14 cellular contexts compared by ENCODE assay signal in genomic region chr22:30878516-30879365, GRCh38.
DNase-seq lines count a peak whose midpoint lies in the region; FAIRE-seq and TF ChIP-seq lines count a peak whose summit lies in the region.
"Had no signal": no experiment of that assay in that cellular context is flagged by ENCODE, and none has a peak within 500 bp of the region (broad histone marks: within the 10 kb centered on the region; RNA-seq: fewer than 3 reads in every experiment).

No MANE protein-coding gene starts in this region.

- no peaks in the 10 kb centered on the region for H3K79me2 ChIP-seq in H1 (ENCODE audit: control insufficient read depth in 1 of 2, insufficient read depth in 2 of 2, low read length in 2 of 2)

- peak overlapping the region in 10 of 11 experiments; percentile 3 to 98 (median 78); a peak in 19 of 22 replicates for H3K4me2 ChIP-seq in BLaER1 treated with 17β-estradiol and CSF1 and Interleukin-3, amounts not matched to agents 10 nM and 100 nM
- H3K4me2 ChIP-seq in H1 (ENCODE audit: insufficient read depth in 1 of 2, low read depth in 2 of 2, low read length in 2 of 2) (no peak overlapping the region), mesenchymal stem cell (ENCODE audit: low read length, poor library complexity, severe bottlenecking) (no peak overlapping the region)

- H3K4ac ChIP-seq in H1 (replicated peaks; ENCODE audit: insufficient read length, low read depth, low read length), result no peak overlapping the region
- no peak overlapping the region for H3K4ac ChIP-seq in mesenchymal stem cell (ENCODE audit: low read depth in 1 of 2, low read length in 2 of 2)

- H3K4me3 Mint-ChIP-seq in osteocyte (ENCODE audit: unreplicated experiment), result no peak overlapping the region
- H3K4me3 Mint-ChIP-seq: activated naive CD8-positive, alpha-beta T cell treated with anti-CD3 and anti-CD28 coated beads, Interleukin-2, amount 10 ng/mL, durations not matched to agents 7 days and 5 days; activated T-cell treated with anti-CD3 and anti-CD28 coated beads, Interleukin-2, amount 50 U/mL, for 4 hours; nephron progenitor cell had no signal

- H3K79me1 ChIP-seq in H1 (ENCODE audit: low read depth, low read length) (no peaks in the 10 kb centered on the region), mesenchymal stem cell (replicated peaks; ENCODE audit: low read length, poor library complexity, severe bottlenecking) (no peaks in the 10 kb centered on the region)

- peak overlapping the region in 5 of 11 experiments; percentile 20 to 59 (median 42); a peak in 5 of 22 replicates for H3K9ac ChIP-seq in BLaER1 treated with 17β-estradiol and CSF1 and Interleukin-3, amounts not matched to agents 10 nM and 100 nM
- H3K9ac ChIP-seq in H1 (replicated peaks in 1 of 4; ENCODE audit: extremely low read depth in 1 of 4, low read depth in 3 of 4, low read length in 3 of 4) (no peak overlapping the region), mesenchymal stem cell (ENCODE audit: low read length) (no peak overlapping the region)

- no peaks in the 10 kb centered on the region for H3K36me3 ChIP-seq in BLaER1 treated with 17β-estradiol and CSF1 and Interleukin-3, amounts not matched to agents 10 nM and 100 nM
- H3K36me3 ChIP-seq in H1 (ENCODE audit: control insufficient read depth in 2 of 4, insufficient read depth in 4 of 4, low read length in 3 of 4) (no peaks in the 10 kb centered on the region), mesenchymal stem cell (ENCODE audit: control insufficient read depth in 1 of 2, insufficient read depth in 2 of 2, low read depth in 1 of 2, low read length in 2 of 2) (no peaks in the 10 kb centered on the region), tibial nerve (no peaks in the 10 kb centered on the region), testis (ENCODE audit: low read depth, missing control alignments) (no peaks in the 10 kb centered on the region)
- H3K36me3 ChIP-seq: SJSA1, upper lobe of left lung had no signal

- H3K23me2 ChIP-seq in H1 (ENCODE audit: low read depth, low read length), result no peaks in the 10 kb centered on the region

- TF ChIP-seq RAD21 in H1 (IDR thresholded peaks at IDR 0.05 in 1 of 2, conservative IDR thresholded peaks at IDR 0.05 in 1 of 2; ENCODE audit: low read depth in 2 of 2, low read length in 2 of 2), result no peak

- H3K18ac ChIP-seq in H1 (ENCODE audit: extremely low read depth, low read length) (no peak overlapping the region), mesenchymal stem cell (ENCODE audit: low read depth in 1 of 2, low read length in 2 of 2) (no peak overlapping the region)

- H3K27ac ChIP-seq in BLaER1 treated with 17β-estradiol and CSF1 and Interleukin-3, amounts not matched to agents 10 nM and 100 nM, result peak overlapping the region in 7 of 11 experiments; percentile 3 to 62 (median 46); a peak in 12 of 22 replicates
- no peak overlapping the region for H3K27ac ChIP-seq in H1 (ENCODE audit: low read depth, low read length)
- H3K27ac ChIP-seq in mesenchymal stem cell (ENCODE audit: low read length, poor library complexity, severe bottlenecking), result no peak overlapping the region
- no peak overlapping the region for H3K27ac ChIP-seq in tibial nerve
- no peak overlapping the region for H3K27ac ChIP-seq in testis
- H3K27ac ChIP-seq: SJSA1, upper lobe of left lung had no signal

- intact Hi-C loops in testis (cut with DNase I; ENCODE audit: low total_unique reads), result no loop called here

- no peak overlapping the region; a peak in 1 of 20 replicates for H3K4me3 ChIP-seq in BLaER1 treated with 17β-estradiol and CSF1 and Interleukin-3, amounts not matched to agents 10 nM and 100 nM
- no peak overlapping the region for H3K4me3 ChIP-seq in H1 (ENCODE audit: extremely low read depth in 1 of 4, insufficient read depth in 2 of 4, low read depth in 3 of 4, low read length in 4 of 4)
- no peak overlapping the region for H3K4me3 ChIP-seq in mesenchymal stem cell (ENCODE audit: insufficient read depth in 1 of 2, low read depth in 1 of 2, low read length in 2 of 2)
- H3K4me3 ChIP-seq in tibial nerve, result no peak overlapping the region
- H3K4me3 ChIP-seq in testis, result no peak overlapping the region
- H3K4me3 ChIP-seq: SJSA1, upper lobe of left lung had no signal

- H4K20me1 ChIP-seq in BLaER1 treated with 17β-estradiol and CSF1 and Interleukin-3, amounts not matched to agents 10 nM and 100 nM, result peaks cover 0 to 12% (median 0%) of the 10 kb centered on the region in 11 experiments; a peak in 2 of 22 replicates
- peaks cover 0 to 1% of the 10 kb centered on the region in 2 experiments for H4K20me1 ChIP-seq in H1 (replicated peaks in 1 of 2; ENCODE audit: control insufficient read depth in 1 of 2, insufficient read depth in 2 of 2, low read length in 2 of 2)

- H2BK120ac ChIP-seq in H1 (replicated peaks; ENCODE audit: low read depth, low read length) (no peak overlapping the region), mesenchymal stem cell (ENCODE audit: low read depth, low read length) (no peak overlapping the region)

- H2BK15ac ChIP-seq in H1 (ENCODE audit: low read length) (no peak overlapping the region), mesenchymal stem cell (ENCODE audit: low read depth, poor library complexity, severe bottlenecking) (peak overlapping the region; percentile 4)

- H2AK5ac ChIP-seq in H1 (ENCODE audit: low read depth, low read length) (no peak overlapping the region), mesenchymal stem cell (ENCODE audit: low read length, severe bottlenecking) (no peak overlapping the region)

- peak overlapping the region; percentile 71 for H4K8ac ChIP-seq in H1 (ENCODE audit: extremely low read depth, insufficient read depth, low read length)
- no peak overlapping the region for H4K8ac ChIP-seq in mesenchymal stem cell (ENCODE audit: low read length)

- no peak overlapping the region for H3K27ac Mint-ChIP-seq in osteocyte (ENCODE audit: unreplicated experiment)
- H3K27ac Mint-ChIP-seq: activated naive CD8-positive, alpha-beta T cell treated with anti-CD3 and anti-CD28 coated beads, Interleukin-2, amount 10 ng/mL, durations not matched to agents 7 days and 5 days; nephron progenitor cell had no signal

- no peak overlapping the region for H2BK20ac ChIP-seq in H1 (ENCODE audit: low read length)

- H2BK5ac ChIP-seq in H1 (ENCODE audit: low read depth, low read length) (no peak overlapping the region), mesenchymal stem cell (ENCODE audit: low read depth, low read length, poor library complexity, severe bottlenecking) (no peak overlapping the region)

- H2BK12ac ChIP-seq in H1 (ENCODE audit: low read depth, low read length), result no peak overlapping the region
- H2BK12ac ChIP-seq in mesenchymal stem cell (ENCODE audit: low read length in 2 of 2), result no peak overlapping the region

- H3K9me3 Mint-ChIP-seq in osteocyte (ENCODE audit: unreplicated experiment), result no peaks in the 10 kb centered on the region
- H3K9me3 Mint-ChIP-seq: activated naive CD8-positive, alpha-beta T cell treated with anti-CD3 and anti-CD28 coated beads, Interleukin-2, amount 10 ng/mL, durations not matched to agents 7 days and 5 days; activated T-cell treated with anti-CD3 and anti-CD28 coated beads, Interleukin-2, amount 50 U/mL, for 4 hours; nephron progenitor cell had no signal

- DNase-seq in NCI-H446 treated with DMSO at 0.1 percent for 48 hours (lab: John Stamatoyannopoulos, UW), result peak; percentile 53
- no peak for DNase-seq in H1 (ENCODE audit: low read depth in 1 of 2, low spot score in 2 of 2)
- no peak for DNase-seq in mesenchymal stem cell
- no peak for DNase-seq in tibial nerve (ENCODE audit: low spot score in 2 of 2)
- DNase-seq in testis, result no peak
- no peak for DNase-seq in NCI-H1105 treated with DMSO at 0.1 percent for 48 hours (lab: John Stamatoyannopoulos, UW)
- no peak for DNase-seq in osteocyte (ENCODE audit: extremely low spot score, unreplicated experiment)
- DNase-seq: activated naive CD8-positive, alpha-beta T cell treated with anti-CD3 and anti-CD28 coated beads, Interleukin-2, amount 10 ng/mL, durations not matched to agents 7 days and 5 days; activated T-cell treated with anti-CD3 and anti-CD28 coated beads, Interleukin-2, amount 50 U/mL, for 4 hours; nephron progenitor cell; stimulated activated CD4-positive, alpha-beta T cell treated with anti-CD3 and anti-CD28 coated beads, Interleukin-4, amount 100 ng/mL, for 24 hours; upper lobe of left lung had no signal

- no peak for TF ChIP-seq CTCF in H1 (IDR thresholded peaks at IDR 0.05; ENCODE audit: control extremely low read depth in 1 of 3, insufficient read depth in 1 of 3, low read depth in 1 of 3, low read length in 3 of 3)
- TF ChIP-seq CTCF in tibial nerve (IDR thresholded peaks at IDR 0.05), result no peak
- no peak for TF ChIP-seq CTCF in testis (IDR thresholded peaks at IDR 0.05)
- TF ChIP-seq CTCF in osteocyte (IDR thresholded peaks at IDR 0.05), result no peak

- H3K9me3 ChIP-seq in BLaER1 treated with 17β-estradiol and CSF1 and Interleukin-3, amounts not matched to agents 10 nM and 100 nM (replicated peaks in 1 of 11), result no peaks in the 10 kb centered on the region
- H3K9me3 ChIP-seq in H1 (ENCODE audit: insufficient read depth in 2 of 2, low read depth in 1 of 2, low read length in 1 of 2) (no peaks in the 10 kb centered on the region), mesenchymal stem cell (ENCODE audit: control insufficient read depth, low read length) (no peaks in the 10 kb centered on the region), tibial nerve (no peaks in the 10 kb centered on the region), testis (no peaks in the 10 kb centered on the region)
- H3K9me3 ChIP-seq: SJSA1, upper lobe of left lung had no signal

- H3K4me1 Mint-ChIP-seq in osteocyte (ENCODE audit: unreplicated experiment), result peaks cover 12% of the 10 kb centered on the region
- H3K4me1 Mint-ChIP-seq: activated naive CD8-positive, alpha-beta T cell treated with anti-CD3 and anti-CD28 coated beads, Interleukin-2, amount 10 ng/mL, durations not matched to agents 7 days and 5 days had no signal

- POLR2A ChIA-PET in H1 (lab: Charles Lee; ENCODE audit: partially characterized antibody), result no interaction called here

- no peak for TF ChIP-seq POLR2A in H1 (IDR thresholded peaks at IDR 0.05; ENCODE audit: control extremely low read depth in 1 of 2, low read depth in 2 of 2, low read length in 2 of 2)
- no peak for TF ChIP-seq POLR2A in tibial nerve (IDR thresholded peaks at IDR 0.05)
- no peak for TF ChIP-seq POLR2A in testis (IDR thresholded peaks at IDR 0.05)

- H3K23ac ChIP-seq in H1 (ENCODE audit: insufficient read length) (no peak overlapping the region), mesenchymal stem cell (ENCODE audit: low read length in 2 of 2) (no peak overlapping the region)

- WGBS in H1 (ENCODE audit: extremely low coverage in 1 of 2, insufficient coverage in 1 of 2, insufficient read length in 1 of 2, insufficient replicate concordance in 2 of 2, low coverage in 1 of 2, low lambda C conversion rate in 2 of 2, missing lambda C conversion rate in 1 of 2), 2 experiments, result 90% methylated on average over 16 of the region's 16 CpGs; no CpG with 5 or more reads in 1 of the 2 experiments
- WGBS in mesenchymal stem cell, result 83% methylated on average over 16 of the region's 16 CpGs
- 49 to 54% methylated on average over 16 of the region's 16 CpGs for WGBS in tibial nerve, 2 donors
- WGBS in testis, 2 donors, result 71 to 82% methylated on average over 11 to 16 of the region's 16 CpGs

- peaks cover 5 to 72% (median 59%) of the 10 kb centered on the region in 10 experiments; a peak in 19 of 20 replicates for H3K4me1 ChIP-seq in BLaER1 treated with 17β-estradiol and CSF1 and Interleukin-3, amounts not matched to agents 10 nM and 100 nM
- H3K4me1 ChIP-seq in H1 (replicated peaks in 1 of 4; ENCODE audit: control insufficient read depth in 3 of 4, insufficient read depth in 4 of 4, low read length in 3 of 4) (peaks cover 0 to 7% (median 3%) of the 10 kb centered on the region in 4 experiments; a peak in 4 of 7 replicates), mesenchymal stem cell (ENCODE audit: control insufficient read depth, insufficient read depth, low read depth, low read length) (peaks cover 3% of the 10 kb centered on the region), tibial nerve (peaks cover 0 to 7% (median 0%) of the 10 kb centered on the region in 4 donors), testis (peaks cover 11% of the 10 kb centered on the region)
- H3K4me1 ChIP-seq: SJSA1, upper lobe of left lung had no signal

- H3K56ac ChIP-seq in H1 (replicated peaks; ENCODE audit: insufficient read length, low read depth, low read length), result no peak overlapping the region

- no peaks in the 10 kb centered on the region for H3K36me3 Mint-ChIP-seq in osteocyte (ENCODE audit: unreplicated experiment)
- H3K36me3 Mint-ChIP-seq: activated naive CD8-positive, alpha-beta T cell treated with anti-CD3 and anti-CD28 coated beads, Interleukin-2, amount 10 ng/mL, durations not matched to agents 7 days and 5 days had no signal

- H3K14ac ChIP-seq in H1 (ENCODE audit: insufficient read length) (no peak overlapping the region), mesenchymal stem cell (ENCODE audit: low read length in 2 of 2) (no peak overlapping the region)

- H4K5ac ChIP-seq in H1 (ENCODE audit: insufficient read length, low read depth, low read length), result no peak overlapping the region

- H2AFZ ChIP-seq in H1 (ENCODE audit: low read length), result no peak overlapping the region
- no peak overlapping the region for H2AFZ ChIP-seq in mesenchymal stem cell (ENCODE audit: low read depth, low read length)

- CTCF ChIA-PET in H1 (lab: Charles Lee; ENCODE audit: partially characterized antibody), result interaction anchor here (0.6 to 10.8 kb wide), 4 partner anchors 12 to 237 kb away, joined by 4 to 73 read pairs (median 4); no protein-coding TSS in a partner anchor

- H4K91ac ChIP-seq in H1 (replicated peaks; ENCODE audit: insufficient read length, low read length), result no peak overlapping the region
- no peak overlapping the region for H4K91ac ChIP-seq in mesenchymal stem cell (ENCODE audit: low read length)

- no peak for TF ChIP-seq EP300 in H1 (IDR thresholded peaks at IDR 0.05; ENCODE audit: borderline replicate concordance in 1 of 2, low read depth in 2 of 2, low read length in 2 of 2)
- TF ChIP-seq EP300 in tibial nerve (IDR thresholded peaks at IDR 0.05), result no peak

- FAIRE-seq in H1 (lab: Jason Lieb, UNC), result no peak

- H3K27me3 ChIP-seq in BLaER1 treated with 17β-estradiol and CSF1 and Interleukin-3, amounts not matched to agents 10 nM and 100 nM, result no peaks in the 10 kb centered on the region
- no peaks in the 10 kb centered on the region for H3K27me3 ChIP-seq in H1 (replicated peaks in 1 of 4; ENCODE audit: control insufficient read depth in 3 of 4, extremely low read depth in 1 of 4, insufficient read depth in 3 of 4, low read length in 3 of 4)
- peaks cover 0 to 17% of the 10 kb centered on the region in 2 experiments for H3K27me3 ChIP-seq in mesenchymal stem cell (ENCODE audit: control insufficient read depth in 1 of 2, insufficient read depth in 1 of 2, low read length in 2 of 2)
- no peaks in the 10 kb centered on the region for H3K27me3 ChIP-seq in tibial nerve
- H3K27me3 ChIP-seq in testis, result no peaks in the 10 kb centered on the region
- H3K27me3 ChIP-seq: SJSA1, upper lobe of left lung had no signal

- no peaks in the 10 kb centered on the region for H3K27me3 Mint-ChIP-seq in osteocyte (ENCODE audit: unreplicated experiment)
- H3K27me3 Mint-ChIP-seq: activated naive CD8-positive, alpha-beta T cell treated with anti-CD3 and anti-CD28 coated beads, Interleukin-2, amount 10 ng/mL, durations not matched to agents 7 days and 5 days had no signal

Comparison
In these comparisons a context has a peak if more than half of its experiments do, and no peak if none do; other contexts are left out.
1. H3K27ac ChIP-seq: peak in BLaER1 treated with 17β-estradiol and CSF1 and Interleukin-3, amounts not matched to agents 10 nM and 100 nM (7 of 11); none in H1 (single experiment), mesenchymal stem cell (single experiment), tibial nerve (0 of 4) and testis (0 of 2).
2. H3K4me2 ChIP-seq: peak in BLaER1 treated with 17β-estradiol and CSF1 and Interleukin-3, amounts not matched to agents 10 nM and 100 nM (10 of 11); none in H1 (0 of 2) and mesenchymal stem cell (single experiment).